8 cellular contexts compared by ENCODE assay signal in genomic region chr6:151392429-151392828, GRCh38. TPM values are rescaled to one million over a fixed set of nuclear protein-coding genes. Genes with fewer than 3 reads are reported as not detected.
DNase-seq lines count a peak whose midpoint lies in the region; ATAC-seq and TF ChIP-seq lines count a peak whose summit lies in the region.

No MANE protein-coding gene starts in this region.

- H3K4me3 ChIP-seq in adipocyte (ENCODE audit: low read length) (peak overlapping the region; percentile 78), kidney epithelial cell (ENCODE audit: low read depth, low read length) (peak overlapping the region; percentile 99), thoracic aorta (peak overlapping the region; percentile 85)

- peak overlapping the region; percentile 85 for H3K9ac ChIP-seq in adipocyte (ENCODE audit: low read length)

- H3K27ac ChIP-seq in thoracic aorta, result peak overlapping the region; percentile 59 to 97

- peak overlapping the region; percentile 91 for H3K4me3 Mint-ChIP-seq in activated T-cell treated with anti-CD3 and anti-CD28 coated beads, Interleukin-2, amount 50 U/mL, for 4 hours

- H3K9me3 ChIP-seq in adipocyte (ENCODE audit: control insufficient read depth, low read length) (no peaks in the 10 kb centered on the region), thoracic aorta (no peaks in the 10 kb centered on the region)

- no peak for DNase-seq in activated T-cell treated with anti-CD3 and anti-CD28 coated beads, Interleukin-2, amount 50 U/mL, for 4 hours
- DNase-seq in activated T-cell treated with anti-CD3 and anti-CD28 coated beads, Interleukin-2, amount 50 U/mL, for 1 hour, result no peak
- no peak for DNase-seq in adipocyte (ENCODE audit: low read depth)
- DNase-seq in kidney epithelial cell (ENCODE audit: low read depth), result no peak
- no peak for DNase-seq in thoracic aorta (ENCODE audit: low spot score)
- no peak for DNase-seq in DMS114 treated with DMSO at 0.1 percent for 48 hours (lab: John Stamatoyannopoulos, UW; ENCODE audit: unreplicated experiment)

- peaks cover 49% of the 10 kb centered on the region for H3K4me1 ChIP-seq in adipocyte (ENCODE audit: control insufficient read depth, insufficient read depth, low read length)
- peaks cover 35 to 60% of the 10 kb centered on the region in 2 donors for H3K4me1 ChIP-seq in thoracic aorta (ENCODE audit: control insufficient read depth in 1 of 2, low read depth in 2 of 2)

- peaks cover 4% of the 10 kb centered on the region for H3K36me3 Mint-ChIP-seq in activated T-cell treated with anti-CD3 and anti-CD28 coated beads, Interleukin-2, amount 50 U/mL, for 4 hours (ENCODE audit: insufficient read depth)

- H3K36me3 ChIP-seq in adipocyte (ENCODE audit: control insufficient read depth, insufficient read depth, low read length, severe bottlenecking) (peaks cover 3% of the 10 kb centered on the region), kidney epithelial cell (ENCODE audit: control insufficient read depth, insufficient read depth, low read length) (no peaks in the 10 kb centered on the region), thoracic aorta (no peaks in the 10 kb centered on the region)

- H3K27me3 ChIP-seq in adipocyte (replicated peaks; ENCODE audit: control insufficient read depth, insufficient read depth, low read length) (no peaks in the 10 kb centered on the region), kidney epithelial cell (ENCODE audit: control insufficient read depth, insufficient read depth, low read length) (no peaks in the 10 kb centered on the region), thoracic aorta (replicated peaks; ENCODE audit: insufficient read depth) (no peaks in the 10 kb centered on the region)

- no peaks in the 10 kb centered on the region for H3K9me3 Mint-ChIP-seq in activated T-cell treated with anti-CD3 and anti-CD28 coated beads, Interleukin-2, amount 50 U/mL, for 4 hours

- TF ChIP-seq CTCF in kidney epithelial cell (IDR thresholded peaks at IDR 0.05; ENCODE audit: insufficient read depth, low read length, poor library complexity, severe bottlenecking) (no peak), thoracic aorta (IDR thresholded peaks at IDR 0.05) (no peak)

- no peaks in the 10 kb centered on the region for H3K27me3 Mint-ChIP-seq in activated T-cell treated with anti-CD3 and anti-CD28 coated beads, Interleukin-2, amount 50 U/mL, for 4 hours (ENCODE audit: low read depth)

- H3K4me1 Mint-ChIP-seq in activated T-cell treated with anti-CD3 and anti-CD28 coated beads, Interleukin-2, amount 50 U/mL, for 4 hours (ENCODE audit: low read depth), result peaks cover 62% of the 10 kb centered on the region

- ATAC-seq in activated T-cell treated with anti-CD3 and anti-CD28 coated beads, Interleukin-2, amount 50 U/mL, for 4 hours, result no peak
- ATAC-seq in thoracic aorta (ENCODE audit: insufficient number of reproducible peaks, low FRiP score, low read depth), result no peak
- no peak for ATAC-seq in HG03095 (IDR thresholded peaks at IDR 0.05; ENCODE audit: unreplicated experiment)
- ATAC-seq in HG03442 (IDR thresholded peaks at IDR 0.05; ENCODE audit: unreplicated experiment), result no peak

RNA-seq across cellular contexts. Expression of gene ZBTB2, which starts 1.1 kb away (rescaled TPM):
- 10 to 100 TPM; 18.5 to 21.7 (median 19.5) TPM for total RNA-seq in activated T-cell treated with anti-CD3 and anti-CD28 coated beads, Interleukin-2, amount 50 U/mL, for 4 hours
- 13.6 and 14.0 TPM in 2 replicates for total RNA-seq in kidney epithelial cell
- 1 to 10 TPM; 5.3 to 8.4 TPM for total RNA-seq in thoracic aorta

RNA-seq across cellular contexts. Expression of gene RMND1, which starts 59.5 kb away (rescaled TPM):
- 10 to 100 TPM; 15.3 to 18.1 (median 16.5) TPM for total RNA-seq in activated T-cell treated with anti-CD3 and anti-CD28 coated beads, Interleukin-2, amount 50 U/mL, for 4 hours
- 49.2 and 59.8 TPM in 2 replicates for total RNA-seq in kidney epithelial cell
- total RNA-seq in thoracic aorta, result 10 to 100 TPM; 20.7 to 21.2 TPM
